ENCODE assay signal across 24 cellular contexts in the genomic region with DNA sequence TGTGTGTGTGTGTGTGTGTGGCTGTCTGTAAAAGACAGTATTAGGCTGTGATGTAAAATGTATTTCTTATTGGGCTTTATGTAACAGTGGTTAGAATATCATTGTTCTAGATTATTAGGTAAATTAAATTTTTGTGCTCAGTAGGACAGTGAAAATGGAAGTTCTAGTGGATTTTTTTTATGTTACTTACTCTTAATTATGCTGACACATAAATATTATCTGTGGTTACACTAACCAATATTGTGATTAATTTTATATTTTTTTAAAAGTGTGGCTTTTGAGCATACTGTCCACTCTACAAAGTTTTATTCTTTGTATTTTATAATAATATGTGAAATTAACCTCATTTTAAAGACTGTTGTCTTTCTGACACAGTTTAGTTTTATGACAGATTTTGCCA.
A peak's percentile ranks its signal among the peaks of the same experiment; 100 is the strongest.
DNase-seq lines count a peak whose midpoint lies in the region; ATAC-seq, FAIRE-seq and TF ChIP-seq lines count a peak whose summit lies in the region.
"Had no signal": no experiment of that assay in that cellular context is flagged by ENCODE, and none has a peak within 500 bp of the region (broad histone marks: within the 10 kb centered on the region; RNA-seq: fewer than 3 reads in every experiment).

No MANE protein-coding gene starts in this region.

- no peaks in the 10 kb centered on the region for H3K36me3 ChIP-seq in HepG2 (replicated peaks in 1 of 2; ENCODE audit: control insufficient read depth in 1 of 2, insufficient read depth in 2 of 2, low read length in 2 of 2)
- H3K36me3 ChIP-seq in right lobe of liver: no peaks in the 10 kb centered on the region
- no peaks in the 10 kb centered on the region for H3K36me3 ChIP-seq in K562 (ENCODE audit: control insufficient read depth, insufficient read depth, low read length)
- H3K36me3 ChIP-seq in neural progenitor cell: no peaks in the 10 kb centered on the region
- H3K36me3 ChIP-seq: BLaER1 treated with 17β-estradiol and CSF1 and Interleukin-3, amounts not matched to agents 10 nM and 100 nM had no signal

- H3K9me3 ChIP-seq in HepG2 (ENCODE audit: low read length): no peaks in the 10 kb centered on the region
- H3K9me3 ChIP-seq in right lobe of liver: no peaks in the 10 kb centered on the region
- H3K9me3 ChIP-seq in K562 (replicated peaks; ENCODE audit: control insufficient read depth, insufficient read depth, low read depth, low read length): no peaks in the 10 kb centered on the region
- no peaks in the 10 kb centered on the region for H3K9me3 ChIP-seq in neural progenitor cell (ENCODE audit: low read depth)
- H3K9me3 ChIP-seq: A549; BLaER1 treated with 17β-estradiol and CSF1 and Interleukin-3, amounts not matched to agents 10 nM and 100 nM; Caco-2 had no signal

- in situ Hi-C loops in HepG2 (cut with HindIII; ENCODE audit: extremely low pct_ligation_motif_present, low pct_unique_long_range_greater_than_20kb): loop anchor here (25.0 kb wide), 1 partner anchor 496 kb away; no protein-coding TSS in a partner anchor
- in situ Hi-C loops in K562 (cut with MboI): no loop called here

- H3K4me3 Mint-ChIP-seq in neural progenitor cell: no peak overlapping the region
- H3K4me3 Mint-ChIP-seq in natural killer cell treated with Interleukin-12 subunit alpha and Interleukin-12 subunit beta and Interleukin-15 and Interleukin-18, amount 100 ng/mL, for 72 hours: no peak overlapping the region
- H3K4me3 Mint-ChIP-seq: B cell; CD4-positive, alpha-beta T cell; CD8-positive, alpha-beta T cell had no signal

- FAIRE-seq in HepG2 (lab: Jason Lieb, UNC) (no peak), K562 (lab: Jason Lieb, UNC) (no peak), frontal cortex (lab: Jason Lieb, UNC) (peak; percentile 80)
- FAIRE-seq: A549, D721Med, GM12878, GM12892, GM18507 had no signal

- no peak for ATAC-seq in HepG2
- ATAC-seq in right lobe of liver: no peak
- no peak for ATAC-seq in K562
- ATAC-seq in natural killer cell treated with Interleukin-12 subunit alpha and Interleukin-12 subunit beta and Interleukin-15 and Interleukin-18, amount 100 ng/mL, for 72 hours: no peak
- ATAC-seq: A549; CD8-positive, alpha-beta T cell; GM12878 had no signal

- peaks cover 24% of the 10 kb centered on the region for H3K4me1 Mint-ChIP-seq in neural progenitor cell
- H3K4me1 Mint-ChIP-seq in natural killer cell treated with Interleukin-12 subunit alpha and Interleukin-12 subunit beta and Interleukin-15 and Interleukin-18, amount 100 ng/mL, for 72 hours (ENCODE audit: low read depth in 2 of 2): no peaks in the 10 kb centered on the region
- H3K4me1 Mint-ChIP-seq: B cell had no signal

- TF ChIP-seq POLR2A in HepG2 (IDR thresholded peaks at IDR 0.05; ENCODE audit: insufficient read depth in 1 of 2, low read depth in 2 of 2, low read length in 2 of 2) (no peak), right lobe of liver (IDR thresholded peaks at IDR 0.05) (no peak), K562 (conservative IDR thresholded peaks at IDR 0.05) (no peak)

- no peaks in the 10 kb centered on the region for H3K9me3 Mint-ChIP-seq in neural progenitor cell
- no peaks in the 10 kb centered on the region for H3K9me3 Mint-ChIP-seq in natural killer cell treated with Interleukin-12 subunit alpha and Interleukin-12 subunit beta and Interleukin-15 and Interleukin-18, amount 100 ng/mL, for 72 hours
- H3K9me3 Mint-ChIP-seq: CD4-positive, alpha-beta T cell; CD8-positive, alpha-beta T cell had no signal

- intact Hi-C loops in HepG2 (cut with micrococcal nuclease; ENCODE audit: unreplicated experiment) (no loop called here), right lobe of liver (cut with DNase I) (no loop called here), K562 (cut with micrococcal nuclease) (no loop called here)

- no peaks in the 10 kb centered on the region for H3K9me1 ChIP-seq in K562 (ENCODE audit: control insufficient read depth, insufficient read depth, low read length)

- no peaks in the 10 kb centered on the region for H3K27me3 ChIP-seq in HepG2 (ENCODE audit: control insufficient read depth in 1 of 2, insufficient read depth in 2 of 2, low read length in 2 of 2)
- H3K27me3 ChIP-seq in right lobe of liver: no peaks in the 10 kb centered on the region
- H3K27me3 ChIP-seq in K562 (ENCODE audit: control insufficient read depth in 2 of 2, insufficient read depth in 2 of 2, low read length in 2 of 2): no peaks in the 10 kb centered on the region
- H3K27me3 ChIP-seq in neural progenitor cell: no peaks in the 10 kb centered on the region
- H3K27me3 ChIP-seq: BLaER1 treated with 17β-estradiol and CSF1 and Interleukin-3, amounts not matched to agents 10 nM and 100 nM had no signal

- no peak overlapping the region for H3K9ac ChIP-seq in HepG2 (ENCODE audit: insufficient read depth, low read depth, low read length)
- H3K9ac ChIP-seq in K562 (ENCODE audit: insufficient read depth in 1 of 2, low read depth in 2 of 2, low read length in 2 of 2): no peak overlapping the region
- no peak overlapping the region for H3K9ac ChIP-seq in neural progenitor cell
- H3K9ac ChIP-seq: BLaER1 treated with 17β-estradiol and CSF1 and Interleukin-3, amounts not matched to agents 10 nM and 100 nM had no signal

- H3K4me1 ChIP-seq in HepG2 (ENCODE audit: insufficient read depth, low read length) (no peaks in the 10 kb centered on the region), right lobe of liver (no peaks in the 10 kb centered on the region), K562 (replicated peaks in 1 of 2; ENCODE audit: control insufficient read depth in 2 of 2, insufficient read depth in 2 of 2, low read length in 2 of 2) (no peaks in the 10 kb centered on the region), neural progenitor cell (peaks cover 4% of the 10 kb centered on the region)
- H3K4me1 ChIP-seq: A549; BLaER1 treated with 17β-estradiol and CSF1 and Interleukin-3, amounts not matched to agents 10 nM and 100 nM; Caco-2 had no signal

- H3K79me2 ChIP-seq in HepG2 (ENCODE audit: insufficient read depth, low read length) (no peaks in the 10 kb centered on the region), K562 (ENCODE audit: control insufficient read depth, insufficient read depth, low read length) (no peaks in the 10 kb centered on the region), neural progenitor cell (ENCODE audit: low read depth) (no peaks in the 10 kb centered on the region)

- CTCF ChIA-PET in HepG2 (lab: Yijun Ruan, JAX; ENCODE audit: low intra/inter-chr PET ratio, low total read pairs) (no interaction called here), K562 (lab: Yijun Ruan, JAX; ENCODE audit: low intra/inter-chr PET ratio) (no interaction called here)

- no peak for TF ChIP-seq CTCF in HepG2 (CRISPR knock-in tag; IDR thresholded peaks at IDR 0.05)
- no peak for TF ChIP-seq CTCF in right lobe of liver (IDR thresholded peaks at IDR 0.05)
- TF ChIP-seq CTCF in K562 (IDR thresholded peaks at IDR 0.05 in 2 of 3, conservative IDR thresholded peaks at IDR 0.05 in 1 of 3; ENCODE audit: insufficient read depth in 2 of 3, low read depth in 1 of 3, low read length in 3 of 3): no peak
- no peak for TF ChIP-seq CTCF in neural progenitor cell (IDR thresholded peaks at IDR 0.05)

- no peak overlapping the region for H3K4me3 ChIP-seq in HepG2 (replicated peaks in 1 of 3; ENCODE audit: insufficient read depth in 1 of 3, low read depth in 2 of 3, low read length in 3 of 3)
- H3K4me3 ChIP-seq in right lobe of liver: no peak overlapping the region
- H3K4me3 ChIP-seq in K562: no peak overlapping the region
- no peak overlapping the region for H3K4me3 ChIP-seq in neural progenitor cell
- H3K4me3 ChIP-seq: A549; BLaER1 treated with 17β-estradiol and CSF1 and Interleukin-3, amounts not matched to agents 10 nM and 100 nM; GM12878 had no signal

- no peaks in the 10 kb centered on the region for H3K36me3 Mint-ChIP-seq in neural progenitor cell
- H3K36me3 Mint-ChIP-seq in natural killer cell treated with Interleukin-12 subunit alpha and Interleukin-12 subunit beta and Interleukin-15 and Interleukin-18, amount 100 ng/mL, for 72 hours: no peaks in the 10 kb centered on the region
- H3K36me3 Mint-ChIP-seq: CD8-positive, alpha-beta T cell had no signal

- no peak for TF ChIP-seq EP300 in HepG2 (IDR thresholded peaks at IDR 0.05; ENCODE audit: low read depth in 2 of 2, low read length in 2 of 2)
- TF ChIP-seq EP300 in HepG2 (CRISPR knock-in tag; IDR thresholded peaks at IDR 0.05; ENCODE audit: borderline replicate concordance): no peak
- no peak for TF ChIP-seq EP300 in K562 (IDR thresholded peaks at IDR 0.05; ENCODE audit: low read length)

- POLR2A ChIA-PET in HepG2 (lab: Yijun Ruan, JAX): no interaction called here
- POLR2A ChIA-PET in K562 (lab: Yijun Ruan, JAX): no interaction called here

- H3K4me2 ChIP-seq in HepG2 (ENCODE audit: low read depth, low read length) (no peak overlapping the region), K562 (ENCODE audit: insufficient read depth, low read length) (no peak overlapping the region), neural progenitor cell (no peak overlapping the region)
- H3K4me2 ChIP-seq: A549; BLaER1 treated with 17β-estradiol and CSF1 and Interleukin-3, amounts not matched to agents 10 nM and 100 nM had no signal

- H4K20me1 ChIP-seq in HepG2 (ENCODE audit: insufficient read depth, low read length) (no peaks in the 10 kb centered on the region), K562 (replicated peaks; ENCODE audit: control insufficient read depth, insufficient read depth, low read length) (no peaks in the 10 kb centered on the region), neural progenitor cell (ENCODE audit: low read depth) (no peaks in the 10 kb centered on the region)
- H4K20me1 ChIP-seq: BLaER1 treated with 17β-estradiol and CSF1 and Interleukin-3, amounts not matched to agents 10 nM and 100 nM had no signal

- H2AFZ ChIP-seq in HepG2 (ENCODE audit: low read length) (no peak overlapping the region), K562 (ENCODE audit: low read depth, low read length) (no peak overlapping the region), neural progenitor cell (replicated peaks) (no peak overlapping the region)

- H3F3A ChIP-seq in neural progenitor cell (ENCODE audit: low read depth): no peaks in the 10 kb centered on the region

- H3K27me3 Mint-ChIP-seq in neural progenitor cell (ENCODE audit: insufficient read depth, low read depth): no peaks in the 10 kb centered on the region
- H3K27me3 Mint-ChIP-seq in natural killer cell treated with Interleukin-12 subunit alpha and Interleukin-12 subunit beta and Interleukin-15 and Interleukin-18, amount 100 ng/mL, for 72 hours: peaks cover 14 to 19% of the 10 kb centered on the region in 2 donors
- H3K27me3 Mint-ChIP-seq: CD4-positive, alpha-beta T cell had no signal

- BruUV-seq in HepG2 (replicated peaks; lab: Mats Ljungman, UMichigan) (no TSS peak), K562 (replicated peaks; lab: Mats Ljungman, UMichigan) (no TSS peak)

- TF ChIP-seq RAD21 in HepG2 (CRISPR knock-in tag; IDR thresholded peaks at IDR 0.05): no peak
- no peak for TF ChIP-seq RAD21 in K562 (CRISPR knock-in tag; conservative IDR thresholded peaks at IDR 0.05 in 1 of 2, IDR thresholded peaks at IDR 0.05 in 1 of 2)

- DNase-seq in HepG2 (ENCODE audit: low spot score): no peak
- no peak for DNase-seq in right lobe of liver
- no peak for DNase-seq in K562 (ENCODE audit: extremely low read depth in 1 of 4, low spot score in 3 of 4)
- DNase-seq in frontal cortex (ENCODE audit: low spot score in 2 of 2): no peak
- DNase-seq in neural progenitor cell (ENCODE audit: low spot score): no peak
- no peak for DNase-seq in natural killer cell treated with Interleukin-12 subunit alpha and Interleukin-12 subunit beta and Interleukin-15 and Interleukin-18, amount 100 ng/mL, for 72 hours (ENCODE audit: low spot score)
- no peak for DNase-seq in OCI-M2 (lab: John Stamatoyannopoulos, UW; ENCODE audit: unreplicated experiment)
- no peak for DNase-seq in hypothalamus (lab: John Stamatoyannopoulos, UW)
- DNase-seq: AML-193; Caco-2; Calu3; CD4-positive, alpha-beta T cell; CD8-positive, alpha-beta T cell; DMS79 treated with DMSO at 0.1 percent for 48 hours; GDM1 had no signal

- H3K27ac Mint-ChIP-seq in neural progenitor cell: no peak overlapping the region
- no peak overlapping the region for H3K27ac Mint-ChIP-seq in natural killer cell treated with Interleukin-12 subunit alpha and Interleukin-12 subunit beta and Interleukin-15 and Interleukin-18, amount 100 ng/mL, for 72 hours
- H3K27ac Mint-ChIP-seq: B cell; CD4-positive, alpha-beta T cell; CD8-positive, alpha-beta T cell had no signal

- H3K27ac ChIP-seq in HepG2 (ENCODE audit: extremely low read length, insufficient read depth, low read length) (no peak overlapping the region), right lobe of liver (no peak overlapping the region), K562 (ENCODE audit: extremely low read depth, low read depth, low read length) (no peak overlapping the region), neural progenitor cell (peak overlapping the region; percentile 9)
- H3K27ac ChIP-seq: 22Rv1; A549; BLaER1 treated with 17β-estradiol and CSF1 and Interleukin-3, amounts not matched to agents 10 nM and 100 nM; C4-2B had no signal

Comparison
In these comparisons a context has a peak if more than half of its experiments do, and no peak if none do; other contexts are left out.
1. Of the 241 proteins assayed by ChIP-seq in both HepG2 and K562: peak only in HepG2: MAFF and MAFK; only in K562: none; in both: none; in neither: 239.